In genomic region chr20:58852559-58853271, GRCh38 we compare ENCODE assay signal across 8 cellular contexts. TPM values are rescaled to one million over a fixed set of nuclear protein-coding genes. Genes with fewer than 3 reads are reported as not detected.
DNase-seq lines count a peak whose midpoint lies in the region; ATAC-seq and TF ChIP-seq lines count a peak whose summit lies in the region.

Gene GNAS, plus strand, starts transcription at chr20:58852716.

- H3K27me3 Mint-ChIP-seq in HFFc6 (ENCODE audit: insufficient read depth): peaks cover 38% of the 10 kb centered on the region
- H3K27me3 Mint-ChIP-seq in activated CD4-positive, alpha-beta T cell treated with anti-CD3 and anti-CD28 coated beads, Interleukin-2, amount 10 ng/mL, durations not matched to agents 24 days and 14 days: peaks cover 63% of the 10 kb centered on the region

- peaks cover 69% of the 10 kb centered on the region for H3K27me3 ChIP-seq in ectodermal cell (ENCODE audit: control insufficient read depth, insufficient read depth, low read length, poor library complexity, severe bottlenecking)
- H3K27me3 ChIP-seq in right lobe of liver: no peaks in the 10 kb centered on the region

- intact Hi-C loops in activated CD4-positive, alpha-beta T cell treated with anti-CD3 and anti-CD28 coated beads, Interleukin-2, amount 10 ng/mL, durations not matched to agents 24 days and 14 days (cut with micrococcal nuclease): loop anchor here (2.0 kb wide), 1 partner anchor 198 kb away; no protein-coding TSS in a partner anchor
- intact Hi-C loops in right lobe of liver (cut with DNase I): loop anchor here (10.0 kb wide), 2 partner anchors 368 to 378 kb away; no protein-coding TSS in a partner anchor

- ATAC-seq in right lobe of liver: peak; percentile 29 to 80 (median 72)
- ATAC-seq in GM21447 (IDR thresholded peaks at IDR 0.05; ENCODE audit: unreplicated experiment): no peak

- peaks cover 9% of the 10 kb centered on the region; the same call in 1 of the 2 replicates for H3K9me3 Mint-ChIP-seq in HFFc6
- H3K9me3 Mint-ChIP-seq in activated CD4-positive, alpha-beta T cell treated with anti-CD3 and anti-CD28 coated beads, Interleukin-2, amount 10 ng/mL, durations not matched to agents 24 days and 14 days: peaks cover 3% of the 10 kb centered on the region

- H3K4me1 ChIP-seq in ectodermal cell (ENCODE audit: control insufficient read depth, insufficient read depth, low read length) (peaks cover 13% of the 10 kb centered on the region), right lobe of liver (peaks cover 0 to 3% (median 0%) of the 10 kb centered on the region in 4 donors)

- no peak for DNase-seq in AG09309 (ENCODE audit: low read depth)
- peak; percentile 26 for DNase-seq in HFFc6
- DNase-seq in activated CD4-positive, alpha-beta T cell treated with anti-CD3 and anti-CD28 coated beads, Interleukin-2, amount 10 ng/mL, durations not matched to agents 24 days and 14 days: peak; percentile 87
- DNase-seq in right lobe of liver: peak in 2 of 3 donors; percentile 57 to 65
- DNase-seq in stimulated activated CD4-positive, alpha-beta T cell treated with anti-CD3 and anti-CD28 coated beads, Interleukin-4, amount 100 ng/mL, for 4 hours: peak; percentile 39 to 51
- DNase-seq in NCI-H345 treated with DMSO at 0.1 percent for 48 hours (lab: John Stamatoyannopoulos, UW; ENCODE audit: unreplicated experiment): no peak

- peak; percentile 82 for TF ChIP-seq CTCF in AG09309 (IDR thresholded peaks at IDR 0.05; ENCODE audit: control insufficient read depth, insufficient read depth, low read depth, low read length, missing control alignments)
- TF ChIP-seq CTCF in HFFc6 (IDR thresholded peaks at IDR 0.05): peak; percentile 76
- TF ChIP-seq CTCF in right lobe of liver (IDR thresholded peaks at IDR 0.05): peak; percentile 44 to 59 (median 50)

- H3K36me3 ChIP-seq in ectodermal cell (ENCODE audit: control insufficient read depth, insufficient read depth, low read length) (no peaks in the 10 kb centered on the region), right lobe of liver (no peaks in the 10 kb centered on the region)

- H3K4me3 Mint-ChIP-seq in HFFc6: peak within 1 kb of the TSS; percentile 94
- peak within 1 kb of the TSS; percentile 90 for H3K4me3 Mint-ChIP-seq in activated CD4-positive, alpha-beta T cell treated with anti-CD3 and anti-CD28 coated beads, Interleukin-2, amount 10 ng/mL, durations not matched to agents 24 days and 14 days

- H3K27ac ChIP-seq in ectodermal cell (ENCODE audit: insufficient read depth, low read depth, low read length, poor library complexity, severe bottlenecking) (no peak within 1 kb of the TSS), right lobe of liver (no peak within 1 kb of the TSS)

- no peak for TF ChIP-seq POLR2A in right lobe of liver (IDR thresholded peaks at IDR 0.05)

- peaks cover 20% of the 10 kb centered on the region for H3K4me1 Mint-ChIP-seq in HFFc6 (ENCODE audit: low read depth)
- H3K4me1 Mint-ChIP-seq in activated CD4-positive, alpha-beta T cell treated with anti-CD3 and anti-CD28 coated beads, Interleukin-2, amount 10 ng/mL, durations not matched to agents 24 days and 14 days: peaks cover 30% of the 10 kb centered on the region

- no peaks in the 10 kb centered on the region for H3K9me3 ChIP-seq in ectodermal cell (ENCODE audit: control insufficient read depth, low read length)
- no peaks in the 10 kb centered on the region for H3K9me3 ChIP-seq in right lobe of liver

- no peak within 1 kb of the TSS for H3K27ac Mint-ChIP-seq in HFFc6
- H3K27ac Mint-ChIP-seq in activated CD4-positive, alpha-beta T cell treated with anti-CD3 and anti-CD28 coated beads, Interleukin-2, amount 10 ng/mL, durations not matched to agents 24 days and 14 days: no peak within 1 kb of the TSS

- WGBS in ectodermal cell, 2 experiments: 22 to 24% methylated on average over 33 to 35 of the region's 35 CpGs
- WGBS in right lobe of liver (ENCODE audit: insufficient coverage, low coverage, low lambda C conversion rate, missing lambda C conversion rate): 12% methylated on average over 23 of the region's 35 CpGs

- H3K36me3 Mint-ChIP-seq in HFFc6 (ENCODE audit: low read depth): no peaks in the 10 kb centered on the region
- H3K36me3 Mint-ChIP-seq in activated CD4-positive, alpha-beta T cell treated with anti-CD3 and anti-CD28 coated beads, Interleukin-2, amount 10 ng/mL, durations not matched to agents 24 days and 14 days (ENCODE audit: low read depth): peaks cover 4% of the 10 kb centered on the region

- H3K4me3 ChIP-seq in AG09309 (ENCODE audit: control insufficient read depth, low read depth, low read length) (peak within 1 kb of the TSS; percentile 80), ectodermal cell (ENCODE audit: insufficient read depth, low read depth, low read length) (peak within 1 kb of the TSS; percentile 67), right lobe of liver (peak within 1 kb of the TSS; percentile 20 to 48 (median 23))

RNA-seq across cellular contexts. Expression of gene GNAS, which starts in this region (rescaled TPM):
- total RNA-seq in HFFc6 (2021; fragmentation: NEBNext Ultra II Directional; extraction: Animal tissue kit (Norgen Biotek cat#: 25700)): 1,000 to 10,000 TPM in 2 of 6 experiments, 100 to 1,000 TPM in 4; 820 to 1,032 (median 914) TPM
- total RNA-seq in activated CD4-positive, alpha-beta T cell treated with anti-CD3 and anti-CD28 coated beads, Interleukin-2, amount 10 ng/mL, durations not matched to agents 24 days and 14 days: 500 and 523 TPM in 2 replicates
- 1,487 TPM for polyA plus RNA-seq in ectodermal cell (2013, experiment 1 of 4)
- polyA plus RNA-seq in ectodermal cell (2013, experiment 2 of 4): 1,411 TPM
- 1,350 TPM for polyA plus RNA-seq in ectodermal cell (2013, experiment 3 of 4)
- 1,464 TPM for polyA plus RNA-seq in ectodermal cell (2013, experiment 4 of 4)
- 100 to 1,000 TPM; 254 to 400 (median 287) TPM for total RNA-seq in right lobe of liver

Comparison
In these comparisons a context has a peak if more than half of its experiments do, and no peak if none do; other contexts are left out.
1. DNase-seq: peak in HFFc6 (single experiment), activated CD4-positive, alpha-beta T cell treated with anti-CD3 and anti-CD28 coated beads, Interleukin-2, amount 10 ng/mL, durations not matched to agents 24 days and 14 days (single experiment), right lobe of liver (2 of 3) and stimulated activated CD4-positive, alpha-beta T cell treated with anti-CD3 and anti-CD28 coated beads, Interleukin-4, amount 100 ng/mL, for 4 hours (2 of 2); none in AG09309 (single experiment) and NCI-H345 treated with DMSO at 0.1 percent for 48 hours (single experiment).
2. H3K4me3 ChIP-seq: peak in every context shown above with its lines; median percentile 80 in AG09309; 67 in ectodermal cell; 23 in right lobe of liver.
3. Peak in every context shown above with its lines, with median percentiles within 50 percentile points of each other: CTCF ChIP-seq.